ENCODE assay signal across 8 cellular contexts in genomic region chr20:17654649-17655285, GRCh38. TPM values are rescaled to one million over a fixed set of nuclear protein-coding genes. Genes with fewer than 3 reads are reported as not detected.
DNase-seq lines count a peak whose midpoint lies in the region; ATAC-seq and TF ChIP-seq lines count a peak whose summit lies in the region.

No MANE protein-coding gene starts in this region.

- H3K9ac ChIP-seq in HUES6 (ENCODE audit: low read length), result no peak overlapping the region

- no peak overlapping the region for H3K4me3 Mint-ChIP-seq in CD4-positive, alpha-beta T cell

- no peaks in the 10 kb centered on the region for H3K27me3 Mint-ChIP-seq in CD4-positive, alpha-beta T cell

- H3K36me3 ChIP-seq in HUES6 (ENCODE audit: control insufficient read depth, insufficient read depth, low read length), result peaks cover 52% of the 10 kb centered on the region

- POLR2A ChIA-PET in CD4-positive, alpha-beta T cell (lab: Charles Lee), result no interaction called here

- no peaks in the 10 kb centered on the region for H3K4me1 Mint-ChIP-seq in CD4-positive, alpha-beta T cell (ENCODE audit: low read depth)

- no peak for ATAC-seq in CD4-positive, alpha-beta T cell (ENCODE audit: poor library complexity)
- ATAC-seq in GM21529 (IDR thresholded peaks at IDR 0.05; ENCODE audit: unreplicated experiment), result no peak

- CTCF ChIA-PET in CD4-positive, alpha-beta T cell (lab: Charles Lee), result interaction anchor here (1.9 kb wide), 1 partner anchor 28 kb away, joined by 5 read pairs; no protein-coding TSS in a partner anchor

- intact Hi-C loops in CD4-positive, alpha-beta T cell (cut with DNase I, micrococcal nuclease), result loop anchor here in 1 of 2 experiments (10.0 kb wide), 1 partner anchor 240 kb away; no protein-coding TSS in a partner anchor

- H3K9me3 Mint-ChIP-seq in CD4-positive, alpha-beta T cell, result no peaks in the 10 kb centered on the region

- no peaks in the 10 kb centered on the region for H3K9me3 ChIP-seq in CD4-positive, alpha-beta T cell (ENCODE audit: control insufficient read depth, low read length)
- H3K9me3 ChIP-seq in HUES6 (ENCODE audit: control insufficient read depth, insufficient read depth, low read depth, low read length), result peaks cover 13% of the 10 kb centered on the region; the same call in 1 of the 2 replicates

- peak; percentile 53 for TF ChIP-seq CTCF in CD4-positive, alpha-beta T cell (IDR thresholded peaks at IDR 0.05)

- H3K27ac Mint-ChIP-seq in CD4-positive, alpha-beta T cell, result no peak overlapping the region

- H3K4me3 ChIP-seq in HUES6 (ENCODE audit: low read depth, low read length), result no peak overlapping the region; the same call in 1 of the 2 replicates

- DNase-seq in CD4-positive, alpha-beta T cell, result no peak
- DNase-seq in dermis blood vessel endothelial cell (peak; percentile 83), midbrain (lab: John Stamatoyannopoulos, UW) (peak; percentile 14), NCI-H1436 (lab: John Stamatoyannopoulos, UW) (no peak), NCI-H2081 (lab: John Stamatoyannopoulos, UW) (no peak)
- no peak for DNase-seq in central memory CD4-positive, alpha-beta T cell

- no peaks in the 10 kb centered on the region for H3K27me3 ChIP-seq in CD4-positive, alpha-beta T cell (ENCODE audit: control insufficient read depth, insufficient read depth, low read length)
- H3K27me3 ChIP-seq in HUES6 (ENCODE audit: control insufficient read depth, insufficient read depth, low read length), result no peaks in the 10 kb centered on the region

- H3K36me3 Mint-ChIP-seq in CD4-positive, alpha-beta T cell (ENCODE audit: low read depth), result peaks cover 22% of the 10 kb centered on the region

- no peak overlapping the region for H3K27ac ChIP-seq in CD4-positive, alpha-beta T cell (ENCODE audit: low read depth, low read length)
- peak overlapping the region; percentile 83 for H3K27ac ChIP-seq in HUES6 (ENCODE audit: low read depth, low read length)

- peaks cover 42% of the 10 kb centered on the region for H3K4me1 ChIP-seq in HUES6 (ENCODE audit: control insufficient read depth, insufficient read depth, low read length)

RNA-seq across cellular contexts. Expression of gene RRBP1, which starts 27.3 kb away (rescaled TPM):
- 10 to 100 TPM; 26.4 to 27.2 TPM for total RNA-seq in CD4-positive, alpha-beta T cell
- 123 and 224 TPM in 2 replicates for total RNA-seq in dermis blood vessel endothelial cell

RNA-seq across cellular contexts. Expression of gene BANF2, which starts 45.0 kb away (rescaled TPM):
- total RNA-seq in CD4-positive, alpha-beta T cell, result not detected
- not detected in 2 replicates for total RNA-seq in dermis blood vessel endothelial cell

Comparison
In these comparisons a context has a peak if more than half of its experiments do, and no peak if none do; other contexts are left out.
1. DNase-seq: peak in dermis blood vessel endothelial cell (single experiment) and midbrain (single experiment); none in CD4-positive, alpha-beta T cell (0 of 10), NCI-H1436 (single experiment), NCI-H2081 (0 of 2) and central memory CD4-positive, alpha-beta T cell (single experiment).